ENCODE assay signal across 1 cellular context in genomic region chr11:47847892-47848635, GRCh38.
A peak's percentile ranks its signal among the peaks of the same experiment; 100 is the strongest.
TF ChIP-seq lines count a peak whose summit lies in the region.

NUP160 (minus strand) TSS chr11:47848350; CDS start chr11:47848318, 32 bp downstream.

TF ChIP-seq in K562, 482 proteins besides CTCF, POLR2A, EP300 and RAD21 (continued from another document and continues in another):
- TF ChIP-seq HDAC6 (IDR thresholded peaks at IDR 0.05; ENCODE audit: low read depth, low read length) (no peak), ILF3 (IDR thresholded peaks at IDR 0.05; ENCODE audit: borderline replicate concordance) (no peak; the same call in 1 of the 2 replicates), ZNF316 (IDR thresholded peaks at IDR 0.05) (0 out of 2 replicates have a peak, but pooled peaks have one; percentile 16), CBFB (CRISPR knock-in tag; IDR thresholded peaks at IDR 0.05) (no peak), OTX1 (CRISPR knock-in tag; IDR thresholded peaks at IDR 0.05) (peak; percentile 68), ZNF76 (CRISPR knock-in tag; IDR thresholded peaks at IDR 0.05; ENCODE audit: borderline replicate concordance) (no peak), TCF7L2 (IDR thresholded peaks at IDR 0.05; ENCODE audit: low read depth, low read length) (no peak), ZNF280A (IDR thresholded peaks at IDR 0.05; ENCODE audit: low read depth, partially characterized antibody) (no peak), ELF4 (CRISPR knock-in tag; IDR thresholded peaks at IDR 0.05) (no peak), DMBX1 (CRISPR knock-in tag; IDR thresholded peaks at IDR 0.05; ENCODE audit: borderline replicate concordance) (no peak), CAMTA2 (CRISPR knock-in tag; conservative IDR thresholded peaks at IDR 0.05) (no peak), SPI1 (IDR thresholded peaks at IDR 0.05; ENCODE audit: borderline replicate concordance, low read depth, low read length) (no peak), ZNF561 (CRISPR knock-in tag; conservative IDR thresholded peaks at IDR 0.05) (no peak), ZNF639 (CRISPR knock-in tag; conservative IDR thresholded peaks at IDR 0.05 in 1 of 2, IDR thresholded peaks at IDR 0.05 in 1 of 2) (no peak), FOXK1 (CRISPR knock-in tag; IDR thresholded peaks at IDR 0.05; ENCODE audit: borderline replicate concordance) (peak; percentile 84; the same call in 1 of the 2 replicates), TEAD1 (CRISPR knock-in tag; IDR thresholded peaks at IDR 0.05) (peak; percentile 5 to 89; a peak in 3 of 4 replicates), BRCA1 (IDR thresholded peaks at IDR 0.05) (no peak), BRCA1 (CRISPR knock-in tag; IDR thresholded peaks at IDR 0.05) (no peak), NFYB (IDR thresholded peaks at IDR 0.05; ENCODE audit: extremely low read depth, insufficient read length) (no peak), ARID1B (IDR thresholded peaks at IDR 0.05) (no peak), HNRNPK (IDR thresholded peaks at IDR 0.05; ENCODE audit: low read depth, low read length, poor library complexity, severe bottlenecking) (no peak), ZC3H8 (IDR thresholded peaks at IDR 0.05) (no peak), PTTG1 (tag; IDR thresholded peaks at IDR 0.05; ENCODE audit: low read depth) (no peak), ZBTB9 (CRISPR knock-in tag; IDR thresholded peaks at IDR 0.05) (no peak), PCBP1 (IDR thresholded peaks at IDR 0.05; ENCODE audit: low read depth, low read length, poor library complexity, severe bottlenecking) (peak; percentile 71), ELF2 (CRISPR knock-in tag; IDR thresholded peaks at IDR 0.05) (0 out of 2 replicates have a peak, but pooled peaks have one; percentile 19), ATF4 (CRISPR knock-in tag; IDR thresholded peaks at IDR 0.05) (no peak), RUNX1 (IDR thresholded peaks at IDR 0.05; ENCODE audit: low read depth) (no peak), ILK (tag; IDR thresholded peaks at IDR 0.05; ENCODE audit: borderline replicate concordance, low read depth) (no peak), ZNF584 (CRISPR knock-in tag; IDR thresholded peaks at IDR 0.05; ENCODE audit: low read depth) (no peak; the same call in 1 of the 2 replicates), ZNF717 (CRISPR knock-in tag; IDR thresholded peaks at IDR 0.05) (no peak), PPARD (CRISPR knock-in tag; IDR thresholded peaks at IDR 0.05) (no peak), ZNF23 (CRISPR knock-in tag; IDR thresholded peaks at IDR 0.05) (no peak), NELFE (IDR thresholded peaks at IDR 0.05; ENCODE audit: insufficient read depth, insufficient read length) (no peak), SMARCC2 (IDR thresholded peaks at IDR 0.05; ENCODE audit: low read depth) (0 out of 2 replicates have a peak, but pooled peaks have one; percentile 34), ZNF699 (CRISPR knock-in tag; IDR thresholded peaks at IDR 0.05; ENCODE audit: insufficient replicate concordance) (no peak), PURB (CRISPR knock-in tag; IDR thresholded peaks at IDR 0.05; ENCODE audit: low read depth) (no peak), ZNF197 (CRISPR knock-in tag; IDR thresholded peaks at IDR 0.05; ENCODE audit: low read depth) (no peak), HNRNPLL (IDR thresholded peaks at IDR 0.05; ENCODE audit: low read depth, low read length, poor library complexity, severe bottlenecking) (no peak), ZNF764 (CRISPR knock-in tag; IDR thresholded peaks at IDR 0.05; ENCODE audit: low read depth) (no peak), ZNF263 (CRISPR knock-in tag; IDR thresholded peaks at IDR 0.05; ENCODE audit: borderline replicate concordance) (no peak), USF2 (CRISPR knock-in tag; IDR thresholded peaks at IDR 0.05) (no peak), MBD2 (IDR thresholded peaks at IDR 0.05; ENCODE audit: borderline replicate concordance, low read depth) (peak; percentile 72), NFATC3 (IDR thresholded peaks at IDR 0.05) (no peak), MTF1 (CRISPR knock-in tag; IDR thresholded peaks at IDR 0.05; ENCODE audit: borderline replicate concordance) (no peak), ERF (CRISPR knock-in tag; IDR thresholded peaks at IDR 0.05) (no peak), SMC3 (conservative IDR thresholded peaks at IDR 0.05; ENCODE audit: insufficient read depth, low read depth, low read length) (no peak), ZNF583 (CRISPR knock-in tag; IDR thresholded peaks at IDR 0.05) (no peak)
- TF ChIP-seq, protein P1, sequence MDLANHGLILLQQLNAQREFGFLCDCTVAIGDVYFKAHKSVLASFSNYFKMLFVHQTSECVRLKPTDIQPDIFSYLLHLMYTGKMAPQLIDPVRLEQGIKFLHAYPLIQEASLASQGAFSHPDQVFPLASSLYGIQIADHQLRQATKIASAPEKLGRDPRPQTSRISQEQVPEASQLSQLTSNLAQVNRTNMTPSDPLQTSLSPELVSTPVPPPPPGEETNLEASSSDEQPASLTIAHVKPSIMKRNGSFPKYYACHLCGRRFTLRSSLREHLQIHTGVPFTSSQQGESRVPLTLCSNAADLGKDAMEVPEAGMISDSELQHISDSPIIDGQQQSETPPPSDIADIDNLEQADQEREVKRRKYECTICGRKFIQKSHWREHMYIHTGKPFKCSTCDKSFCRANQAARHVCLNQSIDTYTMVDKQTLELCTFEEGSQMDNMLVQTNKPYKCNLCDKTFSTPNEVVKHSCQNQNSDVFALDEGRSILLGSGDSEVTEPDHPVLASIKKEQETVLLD (IDR thresholded peaks at IDR 0.05) = no peak
- TF ChIP-seq, protein P2, sequence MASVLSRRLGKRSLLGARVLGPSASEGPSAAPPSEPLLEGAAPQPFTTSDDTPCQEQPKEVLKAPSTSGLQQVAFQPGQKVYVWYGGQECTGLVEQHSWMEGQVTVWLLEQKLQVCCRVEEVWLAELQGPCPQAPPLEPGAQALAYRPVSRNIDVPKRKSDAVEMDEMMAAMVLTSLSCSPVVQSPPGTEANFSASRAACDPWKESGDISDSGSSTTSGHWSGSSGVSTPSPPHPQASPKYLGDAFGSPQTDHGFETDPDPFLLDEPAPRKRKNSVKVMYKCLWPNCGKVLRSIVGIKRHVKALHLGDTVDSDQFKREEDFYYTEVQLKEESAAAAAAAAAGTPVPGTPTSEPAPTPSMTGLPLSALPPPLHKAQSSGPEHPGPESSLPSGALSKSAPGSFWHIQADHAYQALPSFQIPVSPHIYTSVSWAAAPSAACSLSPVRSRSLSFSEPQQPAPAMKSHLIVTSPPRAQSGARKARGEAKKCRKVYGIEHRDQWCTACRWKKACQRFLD (CRISPR knock-in tag; IDR thresholded peaks at IDR 0.05) = peak; percentile 36; the same call in 1 of the 2 replicates
- TF ChIP-seq, protein P3, sequence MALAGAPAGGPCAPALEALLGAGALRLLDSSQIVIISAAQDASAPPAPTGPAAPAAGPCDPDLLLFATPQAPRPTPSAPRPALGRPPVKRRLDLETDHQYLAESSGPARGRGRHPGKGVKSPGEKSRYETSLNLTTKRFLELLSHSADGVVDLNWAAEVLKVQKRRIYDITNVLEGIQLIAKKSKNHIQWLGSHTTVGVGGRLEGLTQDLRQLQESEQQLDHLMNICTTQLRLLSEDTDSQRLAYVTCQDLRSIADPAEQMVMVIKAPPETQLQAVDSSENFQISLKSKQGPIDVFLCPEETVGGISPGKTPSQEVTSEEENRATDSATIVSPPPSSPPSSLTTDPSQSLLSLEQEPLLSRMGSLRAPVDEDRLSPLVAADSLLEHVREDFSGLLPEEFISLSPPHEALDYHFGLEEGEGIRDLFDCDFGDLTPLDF (CRISPR knock-in tag; IDR thresholded peaks at IDR 0.05) = peak; percentile 26; the same call in 1 of the 2 replicates
- TF ChIP-seq, protein P4, sequence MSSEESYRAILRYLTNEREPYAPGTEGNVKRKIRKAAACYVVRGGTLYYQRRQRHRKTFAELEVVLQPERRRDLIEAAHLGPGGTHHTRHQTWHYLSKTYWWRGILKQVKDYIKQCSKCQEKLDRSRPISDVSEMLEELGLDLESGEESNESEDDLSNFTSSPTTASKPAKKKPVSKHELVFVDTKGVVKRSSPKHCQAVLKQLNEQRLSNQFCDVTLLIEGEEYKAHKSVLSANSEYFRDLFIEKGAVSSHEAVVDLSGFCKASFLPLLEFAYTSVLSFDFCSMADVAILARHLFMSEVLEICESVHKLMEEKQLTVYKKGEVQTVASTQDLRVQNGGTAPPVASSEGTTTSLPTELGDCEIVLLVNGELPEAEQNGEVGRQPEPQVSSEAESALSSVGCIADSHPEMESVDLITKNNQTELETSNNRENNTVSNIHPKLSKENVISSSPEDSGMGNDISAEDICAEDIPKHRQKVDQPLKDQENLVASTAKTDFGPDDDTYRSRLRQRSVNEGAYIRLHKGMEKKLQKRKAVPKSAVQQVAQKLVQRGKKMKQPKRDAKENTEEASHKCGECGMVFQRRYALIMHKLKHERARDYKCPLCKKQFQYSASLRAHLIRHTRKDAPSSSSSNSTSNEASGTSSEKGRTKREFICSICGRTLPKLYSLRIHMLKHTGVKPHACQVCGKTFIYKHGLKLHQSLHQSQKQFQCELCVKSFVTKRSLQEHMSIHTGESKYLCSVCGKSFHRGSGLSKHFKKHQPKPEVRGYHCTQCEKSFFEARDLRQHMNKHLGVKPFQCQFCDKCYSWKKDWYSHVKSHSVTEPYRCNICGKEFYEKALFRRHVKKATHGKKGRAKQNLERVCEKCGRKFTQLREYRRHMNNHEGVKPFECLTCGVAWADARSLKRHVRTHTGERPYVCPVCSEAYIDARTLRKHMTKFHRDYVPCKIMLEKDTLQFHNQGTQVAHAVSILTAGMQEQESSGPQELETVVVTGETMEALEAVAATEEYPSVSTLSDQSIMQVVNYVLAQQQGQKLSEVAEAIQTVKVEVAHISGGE (CRISPR knock-in tag; IDR thresholded peaks at IDR 0.05) = peak in 2 of 3 experiments; percentile 58 to 85; a peak in 4 of 6 replicates
- TF ChIP-seq, protein P5, sequence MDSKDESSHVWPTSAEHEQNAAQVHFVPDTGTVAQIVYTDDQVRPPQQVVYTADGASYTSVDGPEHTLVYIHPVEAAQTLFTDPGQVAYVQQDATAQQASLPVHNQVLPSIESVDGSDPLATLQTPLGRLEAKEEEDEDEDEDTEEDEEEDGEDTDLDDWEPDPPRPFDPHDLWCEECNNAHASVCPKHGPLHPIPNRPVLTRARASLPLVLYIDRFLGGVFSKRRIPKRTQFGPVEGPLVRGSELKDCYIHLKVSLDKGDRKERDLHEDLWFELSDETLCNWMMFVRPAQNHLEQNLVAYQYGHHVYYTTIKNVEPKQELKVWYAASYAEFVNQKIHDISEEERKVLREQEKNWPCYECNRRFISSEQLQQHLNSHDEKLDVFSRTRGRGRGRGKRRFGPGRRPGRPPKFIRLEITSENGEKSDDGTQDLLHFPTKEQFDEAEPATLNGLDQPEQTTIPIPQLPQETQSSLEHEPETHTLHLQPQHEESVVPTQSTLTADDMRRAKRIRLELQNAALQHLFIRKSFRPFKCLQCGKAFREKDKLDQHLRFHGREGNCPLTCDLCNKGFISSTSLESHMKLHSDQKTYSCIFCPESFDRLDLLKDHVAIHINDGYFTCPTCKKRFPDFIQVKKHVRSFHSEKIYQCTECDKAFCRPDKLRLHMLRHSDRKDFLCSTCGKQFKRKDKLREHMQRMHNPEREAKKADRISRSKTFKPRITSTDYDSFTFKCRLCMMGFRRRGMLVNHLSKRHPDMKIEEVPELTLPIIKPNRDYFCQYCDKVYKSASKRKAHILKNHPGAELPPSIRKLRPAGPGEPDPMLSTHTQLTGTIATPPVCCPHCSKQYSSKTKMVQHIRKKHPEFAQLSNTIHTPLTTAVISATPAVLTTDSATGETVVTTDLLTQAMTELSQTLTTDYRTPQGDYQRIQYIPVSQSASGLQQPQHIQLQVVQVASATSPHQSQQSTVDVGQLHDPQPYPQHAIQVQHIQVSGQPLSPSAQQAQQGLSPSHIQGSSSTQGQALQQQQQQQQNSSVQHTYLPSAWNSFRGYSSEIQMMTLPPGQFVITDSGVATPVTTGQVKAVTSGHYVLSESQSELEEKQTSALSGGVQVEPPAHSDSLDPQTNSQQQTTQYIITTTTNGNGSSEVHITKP (IDR thresholded peaks at IDR 0.05; ENCODE audit: partially characterized antibody) = no peak
